18 cellular contexts compared by ENCODE assay signal in the genomic region with DNA sequence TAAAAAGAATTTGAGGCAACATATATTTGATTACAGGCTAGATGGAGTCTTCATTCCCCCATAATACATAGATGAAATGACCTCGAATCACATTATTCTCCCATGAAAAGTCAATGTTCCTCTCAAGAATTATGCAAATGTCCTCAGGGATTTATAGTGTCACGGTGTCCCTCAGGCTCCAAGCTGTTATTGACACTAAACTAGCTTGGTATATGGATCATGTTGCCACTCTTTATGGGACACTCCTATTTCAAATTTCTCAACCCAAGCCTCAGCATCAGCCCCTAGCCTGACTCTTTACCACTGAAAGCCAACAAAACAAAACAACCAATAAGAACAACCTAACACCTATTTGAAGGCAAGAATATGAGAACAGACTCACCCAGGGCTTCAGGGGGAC.
DNase-seq lines count a peak whose midpoint lies in the region; ATAC-seq lines count a peak whose summit lies in the region.
"Had no signal": no experiment of that assay in that cellular context is flagged by ENCODE, and none has a peak within 500 bp of the region (broad histone marks: within the 10 kb centered on the region; RNA-seq: fewer than 3 reads in every experiment).

No MANE protein-coding gene starts in this region.

- peak overlapping the region; percentile 0 for H3K27ac Mint-ChIP-seq in activated T-cell treated with anti-CD3 and anti-CD28 coated beads, Interleukin-2, amount 50 U/mL, for 72 hours
- H3K27ac Mint-ChIP-seq in T-helper 2 cell treated with Interferon-gamma antibody and Interleukin-4, amounts not matched to agents 5 μg/mL and 100 μg/mL, for 36 hours, result peak overlapping the region; percentile 86
- no peak overlapping the region for H3K27ac Mint-ChIP-seq in stimulated activated effector memory CD8-positive, alpha-beta T cell treated with anti-CD3 and anti-CD28 coated beads, Interleukin-12 subunit alpha, Interleukin-12 subunit beta, amount 100 ng/mL, for 72 hours
- H3K27ac Mint-ChIP-seq: H9 had no signal

- no peak for ATAC-seq in activated T-cell treated with anti-CD3 and anti-CD28 coated beads, Interleukin-2, amount 50 U/mL, for 72 hours (replicated peaks in 1 of 2)
- ATAC-seq in stimulated activated effector memory CD8-positive, alpha-beta T cell treated with anti-CD3 and anti-CD28 coated beads, Interleukin-12 subunit alpha, Interleukin-12 subunit beta, amount 100 ng/mL, for 72 hours, result no peak
- ATAC-seq: PC-3, SK-N-SH treated with all-trans-retinoic acid at 6 μM for 48 hours had no signal

- peaks cover 13 to 30% of the 10 kb centered on the region in 2 donors for H3K36me3 Mint-ChIP-seq in activated T-cell treated with anti-CD3 and anti-CD28 coated beads, Interleukin-2, amount 50 U/mL, for 72 hours (ENCODE audit: insufficient read depth in 2 of 2)
- peaks cover 57% of the 10 kb centered on the region for H3K36me3 Mint-ChIP-seq in T-helper 2 cell treated with Interferon-gamma antibody and Interleukin-4, amounts not matched to agents 5 μg/mL and 100 μg/mL, for 36 hours (ENCODE audit: low read depth)
- peaks cover 36% of the 10 kb centered on the region for H3K36me3 Mint-ChIP-seq in stimulated activated effector memory CD8-positive, alpha-beta T cell treated with anti-CD3 and anti-CD28 coated beads, Interleukin-12 subunit alpha, Interleukin-12 subunit beta, amount 100 ng/mL, for 72 hours

- peak overlapping the region; percentile 57 to 70 for H3K4me3 Mint-ChIP-seq in activated T-cell treated with anti-CD3 and anti-CD28 coated beads, Interleukin-2, amount 50 U/mL, for 72 hours
- peak overlapping the region; percentile 86 for H3K4me3 Mint-ChIP-seq in T-helper 2 cell treated with Interferon-gamma antibody and Interleukin-4, amounts not matched to agents 5 μg/mL and 100 μg/mL, for 36 hours
- H3K4me3 Mint-ChIP-seq in stimulated activated effector memory CD8-positive, alpha-beta T cell treated with anti-CD3 and anti-CD28 coated beads, Interleukin-12 subunit alpha, Interleukin-12 subunit beta, amount 100 ng/mL, for 72 hours, result peak overlapping the region; percentile 19
- H3K4me3 Mint-ChIP-seq: H9 had no signal

- H3K9me3 Mint-ChIP-seq in activated T-cell treated with anti-CD3 and anti-CD28 coated beads, Interleukin-2, amount 50 U/mL, for 72 hours, result peaks cover 1 to 2% of the 10 kb centered on the region in 2 donors
- H3K9me3 Mint-ChIP-seq in T-helper 2 cell treated with Interferon-gamma antibody and Interleukin-4, amounts not matched to agents 5 μg/mL and 100 μg/mL, for 36 hours, result no peaks in the 10 kb centered on the region
- no peaks in the 10 kb centered on the region for H3K9me3 Mint-ChIP-seq in stimulated activated effector memory CD8-positive, alpha-beta T cell treated with anti-CD3 and anti-CD28 coated beads, Interleukin-12 subunit alpha, Interleukin-12 subunit beta, amount 100 ng/mL, for 72 hours
- H3K9me3 Mint-ChIP-seq: H9 had no signal

- no peak for DNase-seq in activated T-cell treated with anti-CD3 and anti-CD28 coated beads, Interleukin-2, amount 50 U/mL, for 72 hours
- DNase-seq in activated T-cell treated with anti-CD3 and anti-CD28 coated beads for 4 hours, result no peak
- peak; percentile 60 for DNase-seq in NCI-H1436 treated with DMSO at 0.1 percent for 48 hours (lab: John Stamatoyannopoulos, UW)
- no peak for DNase-seq in T-helper 2 cell treated with Interferon-gamma antibody and Interleukin-4, amounts not matched to agents 5 μg/mL and 100 μg/mL, for 36 hours (ENCODE audit: low spot score)
- DNase-seq in stimulated activated effector memory CD8-positive, alpha-beta T cell treated with anti-CD3 and anti-CD28 coated beads, Interleukin-12 subunit alpha, Interleukin-12 subunit beta, amount 100 ng/mL, for 72 hours (ENCODE audit: low spot score in 2 of 2), result no peak
- no peak for DNase-seq in central memory CD4-positive, alpha-beta T cell
- DNase-seq in glomerular visceral epithelial cell (ENCODE audit: extremely low spot score), result no peak
- DNase-seq: ACHN, H9, MV-4-11, NCI-H1417, NCI-H1930, NCI-H2227 treated with DMSO at 0.1 percent for 48 hours, NCI-H510A treated with DMSO at 0.1 percent for 48 hours, PC-3, RPMI8226, SHP77 treated with DMSO at 0.1 percent for 48 hours had no signal

- H3K4me1 Mint-ChIP-seq in activated T-cell treated with anti-CD3 and anti-CD28 coated beads, Interleukin-2, amount 50 U/mL, for 72 hours (ENCODE audit: low read depth), result peaks cover 59% of the 10 kb centered on the region
- H3K4me1 Mint-ChIP-seq in T-helper 2 cell treated with Interferon-gamma antibody and Interleukin-4, amounts not matched to agents 5 μg/mL and 100 μg/mL, for 36 hours (ENCODE audit: low read depth), result peaks cover 71% of the 10 kb centered on the region
- H3K4me1 Mint-ChIP-seq in stimulated activated effector memory CD8-positive, alpha-beta T cell treated with anti-CD3 and anti-CD28 coated beads, Interleukin-12 subunit alpha, Interleukin-12 subunit beta, amount 100 ng/mL, for 72 hours, result peaks cover 9% of the 10 kb centered on the region

- no peaks in the 10 kb centered on the region for H3K27me3 Mint-ChIP-seq in activated T-cell treated with anti-CD3 and anti-CD28 coated beads, Interleukin-2, amount 50 U/mL, for 72 hours (ENCODE audit: low read depth)
- no peaks in the 10 kb centered on the region for H3K27me3 Mint-ChIP-seq in T-helper 2 cell treated with Interferon-gamma antibody and Interleukin-4, amounts not matched to agents 5 μg/mL and 100 μg/mL, for 36 hours (ENCODE audit: low read depth)

Comparison
In these comparisons a context has a peak if more than half of its experiments do, and no peak if none do; other contexts are left out.
1. H3K4me3 Mint-ChIP-seq: peak in every context shown above with its lines; median percentile 86 in T-helper 2 cell treated with Interferon-gamma antibody and Interleukin-4, amounts not matched to agents 5 μg/mL and 100 μg/mL, for 36 hours; 64 in activated T-cell treated with anti-CD3 and anti-CD28 coated beads, Interleukin-2, amount 50 U/mL, for 72 hours; 19 in stimulated activated effector memory CD8-positive, alpha-beta T cell treated with anti-CD3 and anti-CD28 coated beads, Interleukin-12 subunit alpha, Interleukin-12 subunit beta, amount 100 ng/mL, for 72 hours.